Comparison of ENCODE assay signal across 20 cellular contexts in genomic region chr1:172246521-172247390, GRCh38.
"Had no signal": no experiment of that assay in that cellular context is flagged by ENCODE, and none has a peak within 500 bp of the region (broad histone marks: within the 10 kb centered on the region; RNA-seq: fewer than 3 reads in every experiment).

No MANE protein-coding gene starts in this region.

- ATAC-seq: activated CD4-positive, CD25-positive, alpha-beta regulatory T cell treated with anti-CD3 and anti-CD28 coated beads, Interleukin-2, amount 50 U/mL, for 24 hours; activated T-cell treated with anti-CD3 and anti-CD28 coated beads, Interleukin-2, amount 50 U/mL, for 4 hours; esophagus mucosa; foreskin keratinocyte; mucosa of descending colon; natural killer cell; right cardiac atrium; stimulated activated naive CD8-positive, alpha-beta T cell treated with anti-CD3 and anti-CD28 coated beads, Interleukin-15, amount 100 ng/mL, for 72 hours had no signal

- H3K27ac Mint-ChIP-seq: natural killer cell; stimulated activated naive CD8-positive, alpha-beta T cell treated with anti-CD3 and anti-CD28 coated beads, Interleukin-15, amount 100 ng/mL, for 72 hours had no signal

- H3K36me3 Mint-ChIP-seq: natural killer cell had no signal

- DNase-seq: activated CD4-positive, alpha-beta T cell treated with anti-CD3 and anti-CD28 coated beads, Interleukin-2, amount 50 U/mL, for 4 hours; activated effector memory CD4-positive, alpha-beta T cell treated with Interleukin-2 at 50 U/mL for 16 hours; activated naive CD4-positive, alpha-beta T cell treated with anti-CD3 and anti-CD28 coated beads, Interleukin-2, amount 50 U/mL, for 16 hours; activated T-cell treated with anti-CD3 and anti-CD28 coated beads, Interleukin-2, amount 50 U/mL, for 4 hours; foreskin keratinocyte; glutamatergic neuron; hypothalamus; left ventricle myocardium inferior; mucosa of descending colon; natural killer cell; nucleus accumbens; right cardiac atrium; stimulated activated naive CD8-positive, alpha-beta T cell treated with anti-CD3 and anti-CD28 coated beads, Interleukin-15, amount 100 ng/mL, for 72 hours; testis; upper lobe of left lung had no signal

- H3K36me3 ChIP-seq: prostate gland, upper lobe of left lung had no signal

- H3K4me3 ChIP-seq: left ventricle myocardium inferior, mucosa of descending colon, prostate gland, testis, upper lobe of left lung had no signal

- H3K4me1 ChIP-seq: foreskin keratinocyte, left ventricle myocardium inferior, prostate gland, testis, upper lobe of left lung had no signal

- H3K4me3 Mint-ChIP-seq: activated T-cell treated with anti-CD3 and anti-CD28 coated beads, Interleukin-2, amount 50 U/mL, for 4 hours; natural killer cell; stimulated activated naive CD8-positive, alpha-beta T cell treated with anti-CD3 and anti-CD28 coated beads, Interleukin-15, amount 100 ng/mL, for 72 hours had no signal

- H3K27me3 ChIP-seq: foreskin keratinocyte, testis, upper lobe of left lung had no signal

- H3K9me3 ChIP-seq: left ventricle myocardium inferior, mucosa of descending colon, prostate gland, testis, upper lobe of left lung had no signal

- H3K9me3 Mint-ChIP-seq: activated T-cell treated with anti-CD3 and anti-CD28 coated beads, Interleukin-2, amount 50 U/mL, for 4 hours; natural killer cell had no signal

- H3K27me3 Mint-ChIP-seq: stimulated activated naive CD8-positive, alpha-beta T cell treated with anti-CD3 and anti-CD28 coated beads, Interleukin-15, amount 100 ng/mL, for 72 hours had no signal

- FAIRE-seq: colon, endometrium had no signal

- H3K27ac ChIP-seq: foreskin keratinocyte, left ventricle myocardium inferior, prostate gland, testis, upper lobe of left lung had no signal

- H3K4me1 Mint-ChIP-seq: natural killer cell; stimulated activated naive CD8-positive, alpha-beta T cell treated with anti-CD3 and anti-CD28 coated beads, Interleukin-15, amount 100 ng/mL, for 72 hours had no signal
